Comparison of ENCODE assay signal across 9 cellular contexts in genomic region chr16:4113358-4114256, GRCh38. TPM values are rescaled to one million over a fixed set of nuclear protein-coding genes. Genes with fewer than 3 reads are reported as not detected.
DNase-seq lines count a peak whose midpoint lies in the region; ATAC-seq and TF ChIP-seq lines count a peak whose summit lies in the region.
"Had no signal": no experiment of that assay in that cellular context is flagged by ENCODE, and none has a peak within 500 bp of the region (broad histone marks: within the 10 kb centered on the region; RNA-seq: fewer than 3 reads in every experiment).

No MANE protein-coding gene starts in this region.

- peaks cover 0 to 4% of the 10 kb centered on the region in 2 experiments; a peak in 1 of 3 replicates for H3K36me3 ChIP-seq in HEK293 (ENCODE audit: control insufficient read depth in 2 of 2, insufficient read depth in 1 of 2, low read length in 2 of 2)

- H3K4me1 Mint-ChIP-seq in T-cell = peaks cover 50 to 62% (median 59%) of the 10 kb centered on the region in 3 donors
- H3K4me1 Mint-ChIP-seq in glutamatergic neuron (ENCODE audit: low read depth, unreplicated experiment) = peaks cover 29% of the 10 kb centered on the region

- H3K27ac ChIP-seq in HEK293 (ENCODE audit: extremely low read depth, low read depth, low read length) = no peak overlapping the region

- peak overlapping the region in 1 of 2 donors; percentile 17 for H3K27ac Mint-ChIP-seq in T-cell
- no peak overlapping the region for H3K27ac Mint-ChIP-seq in glutamatergic neuron (ENCODE audit: unreplicated experiment)

- DNase-seq in T-cell = no peak
- no peak for DNase-seq in glutamatergic neuron
- no peak for DNase-seq in skeletal muscle cell (ENCODE audit: low read depth)
- DNase-seq in stimulated activated CD4-positive, alpha-beta T cell treated with anti-CD3 and anti-CD28 coated beads, Interleukin-4, amount 100 ng/mL, for 4 hours = no peak
- no peak for DNase-seq in NCI-H748 treated with DMSO at 0.1 percent for 48 hours (lab: John Stamatoyannopoulos, UW)
- no peak for DNase-seq in effector CD8-positive, alpha-beta T cell (lab: John Stamatoyannopoulos, UW)
- DNase-seq: NCI-H510A treated with DMSO at 0.1 percent for 48 hours had no signal

- H3K4me3 ChIP-seq in HEK293 (ENCODE audit: low read depth, low read length) (peak overlapping the region; percentile 14), skeletal muscle cell (ENCODE audit: low read depth, low read length) (peak overlapping the region; percentile 44)

- H3K9me3 Mint-ChIP-seq in T-cell = no peaks in the 10 kb centered on the region
- H3K9me3 Mint-ChIP-seq in glutamatergic neuron (ENCODE audit: unreplicated experiment) = peaks cover 7% of the 10 kb centered on the region

- H3K4me1 ChIP-seq in HEK293 (ENCODE audit: control insufficient read depth, insufficient read depth, low read length) = peaks cover 14% of the 10 kb centered on the region

- H3K4me3 Mint-ChIP-seq in T-cell (peak overlapping the region; percentile 64 to 79 (median 78)), glutamatergic neuron (ENCODE audit: unreplicated experiment) (peak overlapping the region; percentile 80)

- no peak for TF ChIP-seq CTCF in HEK293 (tag by site-specific recombination; IDR thresholded peaks at IDR 0.05)
- TF ChIP-seq CTCF in glutamatergic neuron (IDR thresholded peaks at IDR 0.05; ENCODE audit: partially characterized antibody, unreplicated experiment) = no peak

- H3K9me3 ChIP-seq in HEK293 (ENCODE audit: control insufficient read depth, insufficient read depth, low read depth, low read length) = no peaks in the 10 kb centered on the region

- POLR2A ChIA-PET in HEK293 (lab: Yijun Ruan, JAX) = no interaction called here
- POLR2A ChIA-PET in T-cell (lab: Charles Lee) = no interaction called here

- ATAC-seq in T-cell (replicated peaks in 1 of 4) (no peak), GM21576 (IDR thresholded peaks at IDR 0.05; ENCODE audit: unreplicated experiment) (no peak)

- H3K36me3 Mint-ChIP-seq in T-cell = no peaks in the 10 kb centered on the region
- H3K36me3 Mint-ChIP-seq in glutamatergic neuron (ENCODE audit: unreplicated experiment) = peaks cover 6% of the 10 kb centered on the region

- CTCF ChIA-PET in HEK293 (lab: Yijun Ruan, JAX) (interaction anchor here (0.6 to 2.6 kb wide), 6 partner anchors 34 to 288 kb away, joined by 3 to 8 read pairs (median 4); no protein-coding TSS in a partner anchor), T-cell (lab: Charles Lee) (no interaction called here)

- no peaks in the 10 kb centered on the region for H3K27me3 Mint-ChIP-seq in T-cell
- peaks cover 10% of the 10 kb centered on the region for H3K27me3 Mint-ChIP-seq in glutamatergic neuron (ENCODE audit: unreplicated experiment)

TF ChIP-seq in HEK293, 187 proteins besides CTCF, POLR2A, EP300 and RAD21 (continues in another document):
- TF ChIP-seq ZNF600 (tag by site-specific recombination; IDR thresholded peaks at IDR 0.05) (peak; percentile 46), ZNF560 (tag by site-specific recombination; IDR thresholded peaks at IDR 0.05; ENCODE audit: borderline replicate concordance) (no peak), ZNF658 (tag by site-specific recombination; IDR thresholded peaks at IDR 0.05) (no peak), HIC1 (tag by site-specific recombination; IDR thresholded peaks at IDR 0.05) (peak; percentile 13; the same call in 1 of the 2 replicates), ZNF510 (tag by site-specific recombination; IDR thresholded peaks at IDR 0.05; ENCODE audit: insufficient replicate concordance) (no peak), ZNF184 (tag by site-specific recombination; IDR thresholded peaks at IDR 0.05) (no peak), ZNF362 (tag by site-specific recombination; IDR thresholded peaks at IDR 0.05) (0 out of 2 replicates have a peak, but pooled peaks have one; percentile 1), ZNF18 (tag by site-specific recombination; IDR thresholded peaks at IDR 0.05) (peak; percentile 58; the same call in 1 of the 2 replicates), ZBTB26 (tag by site-specific recombination; optimal IDR thresholded peaks at IDR 0.05) (no peak), REPIN1 (tag by site-specific recombination; IDR thresholded peaks at IDR 0.05; ENCODE audit: low read depth) (no peak), ZNF2 (tag by site-specific recombination; IDR thresholded peaks at IDR 0.05) (no peak), ZNF449 (tag by site-specific recombination; IDR thresholded peaks at IDR 0.05) (no peak), ZNF16 (tag by site-specific recombination; IDR thresholded peaks at IDR 0.05; ENCODE audit: low read depth) (no peak), ZNF544 (tag by site-specific recombination; IDR thresholded peaks at IDR 0.05) (no peak), ZNF426 (tag by site-specific recombination; IDR thresholded peaks at IDR 0.05) (no peak), KLF10 (tag by site-specific recombination; IDR thresholded peaks at IDR 0.05) (0 out of 2 replicates have a peak, but pooled peaks have one; percentile 26), ZBTB20 (tag by site-specific recombination; IDR thresholded peaks at IDR 0.05) (no peak), ZNF132 (tag by site-specific recombination; IDR thresholded peaks at IDR 0.05; ENCODE audit: borderline replicate concordance) (no peak)
- TF ChIP-seq, protein P1, sequence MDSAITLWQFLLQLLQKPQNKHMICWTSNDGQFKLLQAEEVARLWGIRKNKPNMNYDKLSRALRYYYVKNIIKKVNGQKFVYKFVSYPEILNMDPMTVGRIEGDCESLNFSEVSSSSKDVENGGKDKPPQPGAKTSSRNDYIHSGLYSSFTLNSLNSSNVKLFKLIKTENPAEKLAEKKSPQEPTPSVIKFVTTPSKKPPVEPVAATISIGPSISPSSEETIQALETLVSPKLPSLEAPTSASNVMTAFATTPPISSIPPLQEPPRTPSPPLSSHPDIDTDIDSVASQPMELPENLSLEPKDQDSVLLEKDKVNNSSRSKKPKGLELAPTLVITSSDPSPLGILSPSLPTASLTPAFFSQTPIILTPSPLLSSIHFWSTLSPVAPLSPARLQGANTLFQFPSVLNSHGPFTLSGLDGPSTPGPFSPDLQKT (IDR thresholded peaks at IDR 0.05; ENCODE audit: borderline replicate concordance, low read depth, low read length) = no peak

RNA-seq across cellular contexts. Expression of gene ADCY9, which starts 2.6 kb away (rescaled TPM):
- total RNA-seq in T-cell (10 to 100 TPM in 4 of 5 donors, 1 to 10 TPM in 1; 7.9 to 15.7 (median 11.6) TPM), glutamatergic neuron (ENCODE audit: unreplicated experiment) (30.4 TPM)
